ENCODE assay signal across 27 cellular contexts in the genomic region with DNA sequence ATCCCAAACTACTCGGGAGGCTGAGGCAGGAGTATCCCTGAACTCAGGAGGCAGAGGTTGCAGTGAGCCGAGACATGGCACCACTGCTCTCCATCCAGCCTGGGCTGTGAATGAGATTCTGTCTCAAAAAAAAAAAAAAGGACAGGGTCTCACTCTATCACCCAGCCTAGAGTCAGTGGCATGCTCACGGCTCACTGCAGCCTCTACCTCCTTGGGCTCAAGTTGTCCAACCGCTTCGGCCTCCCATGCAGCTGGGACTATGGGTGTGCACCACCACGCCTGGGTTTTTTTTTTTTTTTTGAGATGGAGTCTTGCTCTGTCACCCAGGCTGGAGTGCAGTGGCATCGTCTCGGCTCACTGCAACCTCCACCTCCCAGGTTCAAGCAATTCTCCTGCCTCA.
"Had no signal": no experiment of that assay in that cellular context is flagged by ENCODE, and none has a peak within 500 bp of the region (broad histone marks: within the 10 kb centered on the region; RNA-seq: fewer than 3 reads in every experiment).

No MANE protein-coding gene starts in this region.

- DNase-seq: activated B cell treated with CpG ODN at 0.5 μM for 24 hours; activated CD4-positive, alpha-beta T cell treated with anti-CD3 and anti-CD28 coated beads, Interleukin-2, amount 50 U/mL, for 1 hour; activated CD4-positive, alpha-beta T cell treated with anti-CD3 and anti-CD28 coated beads, Interleukin-2, amount 50 U/mL, for 48 hours; activated CD8-positive, alpha-beta memory T cell treated with anti-CD3 and anti-CD28 coated beads for 24 hours; activated CD8-positive, alpha-beta T cell treated with anti-CD3 and anti-CD28 coated beads for 36 hours; activated effector memory CD4-positive, alpha-beta T cell treated with Interleukin-2 at 50 U/mL for 16 hours; activated gamma-delta T cell treated with Interleukin-2 at 50 U/mL for 16 hours; activated naive CD4-positive, alpha-beta T cell treated with anti-CD3 and anti-CD28 coated beads for 36 hours; activated naive CD8-positive, alpha-beta T cell treated with anti-CD3 and anti-CD28 coated beads, Interleukin-2, amount 10 ng/mL, durations not matched to agents 7 days and 5 days; activated T-cell treated with anti-CD3 and anti-CD28 coated beads, Interleukin-2, amount 50 U/mL, for 4 hours; central memory CD4-positive, alpha-beta T cell; cerebellar nuclear complex; colonic mucosa; effector CD8-positive, alpha-beta T cell; esophagus squamous epithelium; foreskin melanocyte; head of caudate nucleus; T-helper 17 cell; T1000; WERI-Rb-1 had no signal

- H3K4me3 ChIP-seq: ascending aorta, breast epithelium, cardiac muscle cell, colonic mucosa, esophagus squamous epithelium had no signal

- H3K27me3 ChIP-seq: ascending aorta, breast epithelium, cardiac muscle cell, colonic mucosa, esophagus squamous epithelium had no signal

- ATAC-seq: activated CD4-positive, CD25-positive, alpha-beta regulatory T cell treated with anti-CD3 and anti-CD28 coated beads, Interleukin-2, amount 50 U/mL, for 24 hours; activated CD8-positive, alpha-beta T cell treated with anti-CD3 and anti-CD28 coated beads for 36 hours; activated naive CD4-positive, alpha-beta T cell treated with anti-CD3 and anti-CD28 coated beads, Interleukin-2, amount 50 U/mL, for 72 hours; activated T-cell treated with anti-CD3 and anti-CD28 coated beads, Interleukin-2, amount 50 U/mL, for 4 hours; activated T-helper 17 cell treated with anti-CD3 and anti-CD28 coated beads, Interleukin-2, amount 50 U/mL, for 72 hours; T-helper 17 cell had no signal

- H3K27ac ChIP-seq: ascending aorta, breast epithelium, cardiac muscle cell, colonic mucosa, epithelial cell of prostate, WERI-Rb-1 had no signal

- H3K36me3 ChIP-seq: breast epithelium, cardiac muscle cell had no signal
